ENCODE assay signal across 1 cellular context in genomic region chr2:164717000-164717597, GRCh38.
TF ChIP-seq lines count a peak whose summit lies in the region.

No MANE protein-coding gene starts in this region.

TF ChIP-seq in HepG2, 621 proteins besides CTCF, POLR2A, EP300 and RAD21 (continued from another document):
- TF ChIP-seq ARID3A (IDR thresholded peaks at IDR 0.05; ENCODE audit: low read depth, low read length) (peak; percentile 89), ETV6 (CRISPR knock-in tag; conservative IDR thresholded peaks at IDR 0.05) (no peak), FOXO1 (CRISPR knock-in tag; IDR thresholded peaks at IDR 0.05) (no peak), STAG1 (CRISPR knock-in tag; IDR thresholded peaks at IDR 0.05) (peak; percentile 75), ZFP37 (CRISPR knock-in tag; IDR thresholded peaks at IDR 0.05; ENCODE audit: borderline replicate concordance) (no peak), HCFC1 (IDR thresholded peaks at IDR 0.05; ENCODE audit: low read depth, low read length) (no peak), GTF2F1 (IDR thresholded peaks at IDR 0.05; ENCODE audit: low read length) (no peak), STAT6 (CRISPR knock-in tag; IDR thresholded peaks at IDR 0.05; ENCODE audit: borderline replicate concordance) (no peak), SP2 (CRISPR knock-in tag; IDR thresholded peaks at IDR 0.05) (no peak), NPAS2 (CRISPR knock-in tag; IDR thresholded peaks at IDR 0.05; ENCODE audit: borderline replicate concordance) (no peak), BHLHE40 (IDR thresholded peaks at IDR 0.05; ENCODE audit: low read length) (no peak), ARID5B (CRISPR knock-in tag; IDR thresholded peaks at IDR 0.05) (peak; percentile 8; the same call in 1 of the 2 replicates), SYNCRIP (IDR thresholded peaks at IDR 0.05; ENCODE audit: insufficient read depth, low read depth, low read length) (no peak), ATF7 (IDR thresholded peaks at IDR 0.05) (no peak), ATF7 (CRISPR knock-in tag; IDR thresholded peaks at IDR 0.05) (no peak), RXRB (CRISPR knock-in tag; IDR thresholded peaks at IDR 0.05; ENCODE audit: borderline replicate concordance) (no peak), MED1 (CRISPR knock-in tag; IDR thresholded peaks at IDR 0.05) (no peak), NR0B2 (CRISPR knock-in tag; IDR thresholded peaks at IDR 0.05) (no peak), GFI1 (CRISPR knock-in tag; IDR thresholded peaks at IDR 0.05; ENCODE audit: borderline replicate concordance) (no peak), KDM3A (CRISPR knock-in tag; IDR thresholded peaks at IDR 0.05; ENCODE audit: low read depth) (no peak), HNF1A (IDR thresholded peaks at IDR 0.05; ENCODE audit: low read depth) (no peak), HNF1A (CRISPR knock-in tag; IDR thresholded peaks at IDR 0.05; ENCODE audit: borderline replicate concordance) (no peak), KDM1A (CRISPR knock-in tag; IDR thresholded peaks at IDR 0.05) (no peak), HNF4A (CRISPR knock-in tag; IDR thresholded peaks at IDR 0.05) (no peak), ZNF549 (CRISPR knock-in tag; IDR thresholded peaks at IDR 0.05) (no peak), ZNF362 (CRISPR knock-in tag; IDR thresholded peaks at IDR 0.05; ENCODE audit: borderline replicate concordance) (peak; percentile 58; the same call in 1 of the 2 replicates), CREBL2 (CRISPR knock-in tag; IDR thresholded peaks at IDR 0.05; ENCODE audit: borderline replicate concordance) (no peak), ZNF501 (CRISPR knock-in tag; IDR thresholded peaks at IDR 0.05) (no peak), ZBTB4 (CRISPR knock-in tag; IDR thresholded peaks at IDR 0.05; ENCODE audit: borderline replicate concordance) (no peak), HMG20A (CRISPR knock-in tag; IDR thresholded peaks at IDR 0.05; ENCODE audit: borderline replicate concordance) (0 out of 2 replicates have a peak, but pooled peaks have one; percentile 17), SRY (CRISPR knock-in tag; IDR thresholded peaks at IDR 0.05) (no peak), NFIC (IDR thresholded peaks at IDR 0.05; ENCODE audit: low read length) (peak; percentile 33; the same call in 1 of the 2 replicates), ZNF616 (CRISPR knock-in tag; IDR thresholded peaks at IDR 0.05; ENCODE audit: low read depth) (no peak), RELA (CRISPR knock-in tag; IDR thresholded peaks at IDR 0.05) (no peak), DBP (CRISPR knock-in tag; IDR thresholded peaks at IDR 0.05; ENCODE audit: not compliant biosample characterization) (no peak)
TF ChIP-seq in HepG2: peak in this region for 10.
